ENCODE assay signal across 16 cellular contexts in genomic region chr13:20923272-20923671, GRCh38.
"Had no signal": no experiment of that assay in that cellular context is flagged by ENCODE, and none has a peak within 500 bp of the region (broad histone marks: within the 10 kb centered on the region; RNA-seq: fewer than 3 reads in every experiment).

No MANE protein-coding gene starts in this region.

- H3K9me3 Mint-ChIP-seq: activated B cell treated with CpG ODN at 0.5 μM for 24 hours; activated CD8-positive, alpha-beta T cell treated with anti-CD3 and anti-CD28 coated beads for 36 hours; activated naive CD8-positive, alpha-beta T cell treated with anti-CD3 and anti-CD28 coated beads, Interleukin-2, amount 50 U/mL, for 24 hours; nephron; stimulated activated effector memory CD8-positive, alpha-beta T cell treated with anti-CD3 and anti-CD28 coated beads, Interleukin-12 subunit alpha, Interleukin-12 subunit beta, amount 100 ng/mL, for 72 hours had no signal

- H3K4me1 Mint-ChIP-seq: activated B cell treated with CpG ODN at 0.5 μM for 24 hours; activated naive CD8-positive, alpha-beta T cell treated with anti-CD3 and anti-CD28 coated beads, Interleukin-2, amount 50 U/mL, for 24 hours; stimulated activated effector memory CD8-positive, alpha-beta T cell treated with anti-CD3 and anti-CD28 coated beads, Interleukin-12 subunit alpha, Interleukin-12 subunit beta, amount 100 ng/mL, for 72 hours had no signal

- DNase-seq: activated B cell treated with CpG ODN at 0.5 μM for 24 hours; activated CD4-positive, alpha-beta T cell treated with anti-CD3 and anti-CD28 coated beads for 48 hours; activated CD8-positive, alpha-beta T cell treated with anti-CD3 and anti-CD28 coated beads for 36 hours; activated naive CD4-positive, alpha-beta T cell treated with Interleukin-2 at 50 U/mL for 16 hours; activated naive CD8-positive, alpha-beta T cell treated with anti-CD3 and anti-CD28 coated beads, Interleukin-2, amount 50 U/mL, for 24 hours; aorta; heart right ventricle; sigmoid colon; T-helper 2 cell; upper lobe of right lung had no signal

- H3K27me3 ChIP-seq: dorsolateral prefrontal cortex, gastroesophageal sphincter, heart right ventricle, sigmoid colon, upper lobe of right lung had no signal

- FAIRE-seq: TTC549 had no signal

- H3K27ac ChIP-seq: gastroesophageal sphincter, heart right ventricle, sigmoid colon, thoracic aorta, upper lobe of right lung had no signal

- H3K36me3 Mint-ChIP-seq: stimulated activated effector memory CD8-positive, alpha-beta T cell treated with anti-CD3 and anti-CD28 coated beads, Interleukin-12 subunit alpha, Interleukin-12 subunit beta, amount 100 ng/mL, for 72 hours had no signal

- H3K9me3 ChIP-seq: gastroesophageal sphincter, heart right ventricle, sigmoid colon, thoracic aorta, upper lobe of right lung had no signal

- H3K36me3 ChIP-seq: gastroesophageal sphincter, heart right ventricle, sigmoid colon, thoracic aorta, upper lobe of right lung had no signal

- H3K27ac Mint-ChIP-seq: activated B cell treated with CpG ODN at 0.5 μM for 24 hours; activated CD8-positive, alpha-beta T cell treated with anti-CD3 and anti-CD28 coated beads for 36 hours; activated naive CD8-positive, alpha-beta T cell treated with anti-CD3 and anti-CD28 coated beads, Interleukin-2, amount 50 U/mL, for 24 hours; nephron; stimulated activated effector memory CD8-positive, alpha-beta T cell treated with anti-CD3 and anti-CD28 coated beads, Interleukin-12 subunit alpha, Interleukin-12 subunit beta, amount 100 ng/mL, for 72 hours had no signal

- H3K27me3 Mint-ChIP-seq: activated B cell treated with CpG ODN at 0.5 μM for 24 hours; activated CD8-positive, alpha-beta T cell treated with anti-CD3 and anti-CD28 coated beads for 36 hours; activated naive CD8-positive, alpha-beta T cell treated with anti-CD3 and anti-CD28 coated beads, Interleukin-2, amount 50 U/mL, for 24 hours had no signal

- H3K4me3 ChIP-seq: dorsolateral prefrontal cortex, gastroesophageal sphincter, heart right ventricle, sigmoid colon, thoracic aorta, upper lobe of right lung had no signal

- H3K4me3 Mint-ChIP-seq: activated B cell treated with CpG ODN at 0.5 μM for 24 hours; activated CD8-positive, alpha-beta T cell treated with anti-CD3 and anti-CD28 coated beads for 36 hours; activated naive CD8-positive, alpha-beta T cell treated with anti-CD3 and anti-CD28 coated beads, Interleukin-2, amount 50 U/mL, for 24 hours; nephron; stimulated activated effector memory CD8-positive, alpha-beta T cell treated with anti-CD3 and anti-CD28 coated beads, Interleukin-12 subunit alpha, Interleukin-12 subunit beta, amount 100 ng/mL, for 72 hours had no signal

- ATAC-seq: activated CD8-positive, alpha-beta T cell treated with anti-CD3 and anti-CD28 coated beads for 36 hours; activated naive CD8-positive, alpha-beta T cell treated with anti-CD3 and anti-CD28 coated beads, Interleukin-2, amount 50 U/mL, for 24 hours; gastroesophageal sphincter; stimulated activated effector memory CD8-positive, alpha-beta T cell treated with anti-CD3 and anti-CD28 coated beads, Interleukin-12 subunit alpha, Interleukin-12 subunit beta, amount 100 ng/mL, for 72 hours; upper lobe of right lung had no signal

- H3K4me1 ChIP-seq: gastroesophageal sphincter, heart right ventricle, sigmoid colon, upper lobe of right lung had no signal
